In genomic region chr4:39014028-39014427, GRCh38 we compare ENCODE assay signal across 31 cellular contexts. TPM values are rescaled to one million over a fixed set of nuclear protein-coding genes. Genes with fewer than 3 reads are reported as not detected.
"Had no signal": no experiment of that assay in that cellular context is flagged by ENCODE, and none has a peak within 500 bp of the region (broad histone marks: within the 10 kb centered on the region; RNA-seq: fewer than 3 reads in every experiment).

No MANE protein-coding gene starts in this region.

- H3K4me3 Mint-ChIP-seq: activated B cell treated with CpG ODN at 0.5 μM for 24 hours; activated CD8-positive, alpha-beta T cell treated with anti-CD3 and anti-CD28 coated beads for 36 hours; activated naive CD8-positive, alpha-beta T cell; activated T-cell treated with anti-CD3 and anti-CD28 coated beads, Interleukin-2, amount 50 U/mL, for 4 hours; activated T-helper 17 cell treated with anti-CD3 and anti-CD28 coated beads, Interleukin-2, amount 50 U/mL, for 72 hours; endodermal cell had no signal

- H3K27ac Mint-ChIP-seq: activated B cell treated with CpG ODN at 0.5 μM for 24 hours; activated CD8-positive, alpha-beta T cell treated with anti-CD3 and anti-CD28 coated beads for 36 hours; activated naive CD8-positive, alpha-beta T cell; activated T-helper 17 cell treated with anti-CD3 and anti-CD28 coated beads, Interleukin-2, amount 50 U/mL, for 72 hours; endodermal cell had no signal

- H3K27ac ChIP-seq: brain microvascular endothelial cell, esophagus muscularis mucosa, foreskin keratinocyte, gastrocnemius medialis, heart left ventricle, WERI-Rb-1 had no signal

- DNase-seq: activated B cell treated with CpG ODN at 0.5 μM for 24 hours; activated CD4-positive, alpha-beta T cell treated with anti-CD3 and anti-CD28 coated beads for 48 hours; activated CD4-positive, alpha-beta T cell treated with anti-CD3 and anti-CD28 coated beads, Interleukin-2, amount 50 U/mL, for 1 hour; activated CD4-positive, alpha-beta T cell treated with anti-CD3 and anti-CD28 coated beads, Interleukin-2, amount 50 U/mL, for 48 hours; activated CD8-positive, alpha-beta memory T cell treated with anti-CD3 and anti-CD28 coated beads for 24 hours; activated CD8-positive, alpha-beta T cell treated with anti-CD3 and anti-CD28 coated beads for 36 hours; activated effector memory CD4-positive, alpha-beta T cell treated with Interleukin-2 at 50 U/mL for 16 hours; activated gamma-delta T cell treated with Interleukin-2 at 50 U/mL for 16 hours; activated naive CD4-positive, alpha-beta T cell treated with anti-CD3 and anti-CD28 coated beads, Interleukin-2, amount 50 U/mL, for 16 hours; activated naive CD4-positive, alpha-beta T cell treated with Interleukin-2 at 50 U/mL for 16 hours; activated T-cell treated with anti-CD3 and anti-CD28 coated beads, Interleukin-2, amount 50 U/mL, for 4 hours; amniotic stem cell; anterior cingulate cortex; brain microvascular endothelial cell; caudate nucleus; effector CD8-positive, alpha-beta T cell; endodermal cell; erythroblast; foreskin keratinocyte; gastrocnemius medialis; glutamatergic neuron; heart left ventricle; T-helper 2 cell; WERI-Rb-1 had no signal

- H3K9me3 ChIP-seq: esophagus muscularis mucosa, gastrocnemius medialis had no signal

- H3K4me1 ChIP-seq: esophagus muscularis mucosa, foreskin keratinocyte, gastrocnemius medialis, heart left ventricle had no signal

- H3K27me3 ChIP-seq: brain microvascular endothelial cell, esophagus muscularis mucosa, foreskin keratinocyte, gastrocnemius medialis, heart left ventricle had no signal

- H3K4me1 Mint-ChIP-seq: endodermal cell had no signal

- H3K27me3 Mint-ChIP-seq: activated B cell treated with CpG ODN at 0.5 μM for 24 hours; activated CD8-positive, alpha-beta T cell treated with anti-CD3 and anti-CD28 coated beads for 36 hours; activated naive CD8-positive, alpha-beta T cell; activated T-helper 17 cell treated with anti-CD3 and anti-CD28 coated beads, Interleukin-2, amount 50 U/mL, for 72 hours had no signal

- H3K36me3 ChIP-seq: brain microvascular endothelial cell, esophagus muscularis mucosa, gastrocnemius medialis, heart left ventricle, WERI-Rb-1 had no signal

- ATAC-seq: activated CD4-positive, CD25-positive, alpha-beta regulatory T cell treated with anti-CD3 and anti-CD28 coated beads, Interleukin-2, amount 50 U/mL, for 24 hours; activated CD8-positive, alpha-beta T cell treated with anti-CD3 and anti-CD28 coated beads for 36 hours; activated T-cell treated with anti-CD3 and anti-CD28 coated beads, Interleukin-2, amount 50 U/mL, for 4 hours; activated T-helper 17 cell treated with anti-CD3 and anti-CD28 coated beads, Interleukin-2, amount 50 U/mL, for 72 hours; foreskin keratinocyte; gastrocnemius medialis; heart left ventricle had no signal

- FAIRE-seq: astrocyte, colon, TTC549 had no signal

- H3K4me3 ChIP-seq: esophagus muscularis mucosa, gastrocnemius medialis, heart left ventricle had no signal

RNA-seq across cellular contexts. Expression of gene TMEM156, which starts 18.2 kb away (rescaled TPM):
- total RNA-seq: endodermal cell, gastrocnemius medialis had no signal
